ENCODE assay signal across 15 cellular contexts in the genomic region with DNA sequence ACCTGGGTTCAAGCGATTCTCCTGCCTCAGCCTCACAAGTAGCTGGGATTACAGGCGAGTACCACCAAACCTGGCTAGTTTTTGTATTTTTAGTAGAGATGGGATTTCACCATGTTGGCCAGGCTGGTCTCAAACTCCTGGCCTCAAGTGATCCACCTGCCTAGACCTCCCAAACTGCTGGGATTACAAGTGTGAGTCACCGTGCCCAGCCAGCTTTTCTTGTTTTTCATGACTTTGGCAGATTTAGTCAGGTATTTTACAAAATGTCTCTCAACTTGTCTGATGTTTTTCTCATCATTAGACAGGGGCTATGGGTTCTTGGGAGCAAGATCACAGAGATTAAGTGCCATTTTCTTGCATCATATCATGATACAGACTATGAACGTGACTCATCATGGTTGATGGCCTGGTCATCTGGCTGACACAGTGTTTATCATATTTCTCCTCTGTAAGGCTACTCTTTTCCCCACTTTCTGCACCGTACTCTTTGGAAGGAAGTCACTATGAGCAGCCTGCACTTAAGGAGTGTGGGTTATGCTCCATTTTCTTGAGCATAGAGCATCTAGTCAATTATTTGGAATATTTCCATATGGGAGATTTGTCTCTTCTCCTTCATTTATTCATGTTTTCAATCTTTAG.
DNase-seq lines count a peak whose midpoint lies in the region; ATAC-seq and TF ChIP-seq lines count a peak whose summit lies in the region.
"Had no signal": no experiment of that assay in that cellular context is flagged by ENCODE, and none has a peak within 500 bp of the region (broad histone marks: within the 10 kb centered on the region; RNA-seq: fewer than 3 reads in every experiment).

No MANE protein-coding gene starts in this region.

- no peaks in the 10 kb centered on the region for H3K36me3 ChIP-seq in mammary epithelial cell (ENCODE audit: insufficient read depth, low read length)

- H3K27ac Mint-ChIP-seq in natural killer cell = no peak overlapping the region
- H3K27ac Mint-ChIP-seq: CD4-positive, alpha-beta T cell; dendritic cell treated with granulocyte-macrophage colony-stimulating factor and Interleukin-4, amounts not matched to agents 40 ng/mL and 50 ng/mL, for 4 days had no signal

- intact Hi-C loops in mammary epithelial cell (cut with micrococcal nuclease) (no loop called here), natural killer cell (cut with micrococcal nuclease) (no loop called here)

- in situ Hi-C loops in mammary epithelial cell (cut with MboI; ENCODE audit: low sequenced_read_pairs in 2 of 2) = no loop called here

- H3K4me3 Mint-ChIP-seq in natural killer cell = no peak overlapping the region
- H3K4me3 Mint-ChIP-seq: CD4-positive, alpha-beta T cell; dendritic cell treated with granulocyte-macrophage colony-stimulating factor and Interleukin-4, amounts not matched to agents 40 ng/mL and 50 ng/mL, for 4 days had no signal

- no peaks in the 10 kb centered on the region for H3K4me1 Mint-ChIP-seq in natural killer cell

- no TSS peak for BruUV-seq in mammary epithelial cell (replicated peaks; lab: Mats Ljungman, UMichigan)

- CTCF ChIA-PET in mammary epithelial cell (lab: Charles Lee; ENCODE audit: low non-redundant PET) = no interaction called here

- ATAC-seq in GM18861 (IDR thresholded peaks at IDR 0.05; ENCODE audit: unreplicated experiment) = no peak
- ATAC-seq in natural killer cell = no peak
- ATAC-seq: left colon; stimulated activated naive CD8-positive, alpha-beta T cell treated with anti-CD3 and anti-CD28 coated beads, Interleukin-15, Interleukin-2, amounts not matched to agents 100 U/mL and 50 U/mL, for 24 hours had no signal

- H3K27me3 Mint-ChIP-seq in natural killer cell (ENCODE audit: low read depth in 2 of 2) = peaks cover 29 to 51% of the 10 kb centered on the region in 2 donors

- no peaks in the 10 kb centered on the region for H3K27me3 ChIP-seq in mammary epithelial cell (ENCODE audit: insufficient read depth, low read length)

- H3K9me3 ChIP-seq in mammary epithelial cell (replicated peaks; ENCODE audit: insufficient read depth, low read length) = no peaks in the 10 kb centered on the region

- H4K20me1 ChIP-seq in mammary epithelial cell (ENCODE audit: insufficient read depth, low read length) = no peaks in the 10 kb centered on the region

- DNase-seq in Daoy (ENCODE audit: low read depth) (peak; percentile 76), LHCN-M2 (ENCODE audit: low read depth) (peak; percentile 73), mammary epithelial cell (peak; percentile 79), kidney tubule cell (ENCODE audit: low spot score) (peak; percentile 73), NCI-H524 treated with DMSO at 0.1 percent for 48 hours (lab: John Stamatoyannopoulos, UW) (no peak), medulla oblongata (ENCODE audit: extremely low spot score) (no peak), natural killer cell (no peak)
- DNase-seq: activated CD4-positive, CD25-positive, alpha-beta regulatory T cell; CD4-positive, alpha-beta T cell; glutamatergic neuron; left colon; NCI-H2081 treated with DMSO at 0.1 percent for 48 hours; stimulated activated naive CD8-positive, alpha-beta T cell treated with anti-CD3 and anti-CD28 coated beads, Interleukin-15, Interleukin-2, amounts not matched to agents 100 U/mL and 50 U/mL, for 24 hours had no signal

- no peaks in the 10 kb centered on the region for H3K9me3 Mint-ChIP-seq in natural killer cell
- H3K9me3 Mint-ChIP-seq: CD4-positive, alpha-beta T cell; dendritic cell treated with granulocyte-macrophage colony-stimulating factor and Interleukin-4, amounts not matched to agents 40 ng/mL and 50 ng/mL, for 4 days had no signal

- no peaks in the 10 kb centered on the region for H3K79me2 ChIP-seq in mammary epithelial cell (ENCODE audit: insufficient read depth, low read length)

- no peaks in the 10 kb centered on the region for H3K36me3 Mint-ChIP-seq in natural killer cell

- no peak overlapping the region for H2AFZ ChIP-seq in mammary epithelial cell (ENCODE audit: low read depth, low read length)

- peaks cover 11% of the 10 kb centered on the region for H3K4me1 ChIP-seq in mammary epithelial cell (ENCODE audit: insufficient read depth, low read length)

- no peak overlapping the region for H3K4me3 ChIP-seq in mammary epithelial cell (replicated peaks in 1 of 3; ENCODE audit: insufficient read depth in 1 of 3, low read depth in 2 of 3, low read length in 3 of 3)

- TF ChIP-seq CTCF in mammary epithelial cell (conservative IDR thresholded peaks at IDR 0.05 in 1 of 2, IDR thresholded peaks at IDR 0.05 in 1 of 2; ENCODE audit: extremely low read depth in 1 of 2, insufficient read depth in 1 of 2, low read depth in 1 of 2, low read length in 2 of 2) = no peak
- no peak for TF ChIP-seq CTCF in natural killer cell (IDR thresholded peaks at IDR 0.05)

- no peak overlapping the region for H3K4me2 ChIP-seq in mammary epithelial cell (ENCODE audit: insufficient read depth, low read depth, low read length)

- dilution Hi-C loops in mammary epithelial cell (cut with HindIII; ENCODE audit: low sequenced_read_pairs) = no loop called here

- no peak overlapping the region for H3K27ac ChIP-seq in mammary epithelial cell (ENCODE audit: insufficient read depth, low read depth, low read length)

- WGBS in mammary epithelial cell (ENCODE audit: low coverage, missing lambda C conversion rate) = 75% methylated on average over 5 of the region's 5 CpGs

- H3K9ac ChIP-seq in mammary epithelial cell (ENCODE audit: insufficient read depth, low read length) = no peak overlapping the region

Comparison
In these comparisons a context has a peak if more than half of its experiments do, and no peak if none do; other contexts are left out.
1. DNase-seq: peak in Daoy (single experiment), LHCN-M2 (single experiment), mammary epithelial cell (single experiment) and kidney tubule cell (single experiment); none in NCI-H524 treated with DMSO at 0.1 percent for 48 hours (single experiment), medulla oblongata (single experiment) and natural killer cell (single experiment).